ENCODE assay signal across 8 cellular contexts in the genomic region with DNA sequence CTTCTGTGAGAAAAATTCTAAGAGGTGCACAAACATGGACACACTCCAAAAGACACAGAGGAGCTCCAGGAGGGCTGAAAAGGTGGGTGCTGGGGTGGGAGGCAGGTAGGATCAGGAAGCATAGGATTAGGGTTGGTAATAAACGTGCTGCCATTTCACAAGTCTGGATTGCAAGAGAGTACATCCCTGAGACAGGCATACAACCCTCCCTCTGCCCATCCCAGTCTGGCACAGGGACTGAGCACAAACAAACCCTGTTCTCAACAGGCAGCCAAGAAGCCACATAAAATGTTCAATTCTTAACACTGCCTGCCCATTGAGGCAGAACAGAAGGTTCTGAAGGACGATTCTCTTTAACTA. TPM values are rescaled to one million over a fixed set of nuclear protein-coding genes. Genes with fewer than 3 reads are reported as not detected.
DNase-seq lines count a peak whose midpoint lies in the region; ATAC-seq and TF ChIP-seq lines count a peak whose summit lies in the region.

No MANE protein-coding gene starts in this region.

- H2AFZ ChIP-seq in DND-41 (ENCODE audit: low read depth, low read length): no peak overlapping the region

- H3K9me3 ChIP-seq in DND-41 (ENCODE audit: insufficient read depth, low read length, severe bottlenecking) (no peaks in the 10 kb centered on the region), Peyer's patch (no peaks in the 10 kb centered on the region), tibial artery (no peaks in the 10 kb centered on the region)

- no peak overlapping the region for H3K9ac ChIP-seq in DND-41 (ENCODE audit: low read depth, low read length)

- no peak overlapping the region for H3K27ac ChIP-seq in DND-41 (ENCODE audit: low read length)
- H3K27ac ChIP-seq in Peyer's patch: peak overlapping the region; percentile 45 to 69 (median 60)
- H3K27ac ChIP-seq in tibial artery: peak overlapping the region; percentile 60 to 78

- intact Hi-C loops in tibial artery (cut with DNase I; ENCODE audit: low total_unique reads): no loop called here

- H3K4me1 ChIP-seq in DND-41 (ENCODE audit: insufficient read depth, low read length) (no peaks in the 10 kb centered on the region), Peyer's patch (peaks cover 0 to 21% (median 0%) of the 10 kb centered on the region in 4 donors), tibial artery (peaks cover 0 to 14% (median 3%) of the 10 kb centered on the region in 4 donors)

- H3K36me3 ChIP-seq in DND-41 (ENCODE audit: insufficient read depth, low read length): no peaks in the 10 kb centered on the region
- H3K36me3 ChIP-seq in Peyer's patch: no peaks in the 10 kb centered on the region
- no peaks in the 10 kb centered on the region for H3K36me3 ChIP-seq in tibial artery

- DNase-seq in DND-41 (no peak), Peyer's patch (no peak), fibroblast of the conjunctiva (ENCODE audit: low read depth) (peak; percentile 48), tibial artery (peak; percentile 48 to 71), T1000 (lab: John Stamatoyannopoulos, UW) (no peak), iPS-NIHi7 (ENCODE audit: extremely low spot score) (no peak)
- DNase-seq in effector CD8-positive, alpha-beta T cell (lab: John Stamatoyannopoulos, UW): no peak

- H3K4me2 ChIP-seq in DND-41 (ENCODE audit: insufficient read depth, low read length): no peak overlapping the region

- peak; percentile 30; the same call in 1 of the 3 replicates for ATAC-seq in DND-41 (ENCODE audit: insufficient read depth, low read depth)
- ATAC-seq in GM21737 (IDR thresholded peaks at IDR 0.05; ENCODE audit: unreplicated experiment): peak; percentile 19

- H4K20me1 ChIP-seq in DND-41 (ENCODE audit: insufficient read depth, low read length): no peaks in the 10 kb centered on the region

- no peaks in the 10 kb centered on the region for H3K27me3 ChIP-seq in DND-41 (ENCODE audit: insufficient read depth, low read length, poor library complexity)
- no peaks in the 10 kb centered on the region for H3K27me3 ChIP-seq in Peyer's patch
- H3K27me3 ChIP-seq in tibial artery: no peaks in the 10 kb centered on the region

- no peak overlapping the region for H3K4me3 ChIP-seq in DND-41 (ENCODE audit: low read depth in 1 of 2, low read length in 2 of 2)
- H3K4me3 ChIP-seq in Peyer's patch: no peak overlapping the region
- no peak overlapping the region for H3K4me3 ChIP-seq in tibial artery

- TF ChIP-seq POLR2A in Peyer's patch (IDR thresholded peaks at IDR 0.05): no peak

- TF ChIP-seq CTCF in DND-41 (IDR thresholded peaks at IDR 0.05; ENCODE audit: borderline replicate concordance, extremely low read depth, low read length, poor library complexity, severe bottlenecking): no peak
- TF ChIP-seq CTCF in Peyer's patch (IDR thresholded peaks at IDR 0.05): no peak
- TF ChIP-seq CTCF in tibial artery (IDR thresholded peaks at IDR 0.05): no peak

- no peaks in the 10 kb centered on the region for H3K79me2 ChIP-seq in DND-41 (ENCODE audit: insufficient read depth, low read length)

RNA-seq across cellular contexts. Expression of gene SLC35F2, which starts 18.5 kb away (rescaled TPM):
- 10 to 100 TPM in 3 of 4 donors, 1 to 10 TPM in 1; 9.1 to 28.5 (median 20.1) TPM for total RNA-seq in Peyer's patch

Comparison
In these comparisons a context has a peak if more than half of its experiments do, and no peak if none do; other contexts are left out.
1. DNase-seq: peak in fibroblast of the conjunctiva (single experiment) and tibial artery (2 of 2); none in DND-41 (single experiment), Peyer's patch (0 of 3), effector CD8-positive, alpha-beta T cell (single experiment), T1000 (single experiment) and iPS-NIHi7 (single experiment).